In genomic region chr3:56761023-56761422, GRCh38 we compare ENCODE assay signal across 18 cellular contexts. TPM values are rescaled to one million over a fixed set of nuclear protein-coding genes. Genes with fewer than 3 reads are reported as not detected.
DNase-seq lines count a peak whose midpoint lies in the region; ATAC-seq, FAIRE-seq and TF ChIP-seq lines count a peak whose summit lies in the region.
"Had no signal": no experiment of that assay in that cellular context is flagged by ENCODE, and none has a peak within 500 bp of the region (broad histone marks: within the 10 kb centered on the region; RNA-seq: fewer than 3 reads in every experiment).

No MANE protein-coding gene starts in this region.

- no peak for FAIRE-seq in HepG2 (lab: Jason Lieb, UNC)
- FAIRE-seq: RCC 7860 had no signal

- no peaks in the 10 kb centered on the region for H4K20me1 ChIP-seq in HepG2 (ENCODE audit: insufficient read depth, low read length)

- no peak overlapping the region for H2AFZ ChIP-seq in HepG2 (ENCODE audit: low read length)

- intact Hi-C loops in HepG2 (cut with micrococcal nuclease; ENCODE audit: unreplicated experiment) = no loop called here

- no peak overlapping the region for H3K9ac ChIP-seq in HepG2 (ENCODE audit: insufficient read depth, low read depth, low read length)
- H3K9ac ChIP-seq: KMS-11 had no signal

- WGBS in HepG2 (ENCODE audit: low lambda C conversion rate) = 89% methylated on average over 2 of the region's 2 CpGs

- POLR2A ChIA-PET in activated CD8-positive, alpha-beta T cell treated with anti-CD3 and anti-CD28 coated beads, Interleukin-2, amount 10 ng/mL, durations not matched to agents 7 days and 5 days (lab: Charles Lee) = interaction anchor here (1.8 kb wide), 1 partner anchor 39 kb away, joined by 7 read pairs; no protein-coding TSS in a partner anchor
- POLR2A ChIA-PET in HepG2 (lab: Yijun Ruan, JAX) = no interaction called here

- TF ChIP-seq POLR2A in HepG2 (IDR thresholded peaks at IDR 0.05; ENCODE audit: insufficient read depth in 1 of 2, low read depth in 2 of 2, low read length in 2 of 2) = no peak

- no peaks in the 10 kb centered on the region for H3K9me3 ChIP-seq in HepG2 (ENCODE audit: low read length)
- H3K9me3 ChIP-seq: BE2C had no signal

- H3K4me3 Mint-ChIP-seq in activated T-cell treated with anti-CD3 and anti-CD28 coated beads, Interleukin-2, amount 50 U/mL, for 24 hours = no peak overlapping the region
- H3K4me3 Mint-ChIP-seq in activated T-cell treated with anti-CD3 and anti-CD28 coated beads, Interleukin-2, amount 50 U/mL, for 4 hours = no peak overlapping the region
- H3K4me3 Mint-ChIP-seq in activated CD8-positive, alpha-beta T cell treated with anti-CD3 and anti-CD28 coated beads, Interleukin-2, amount 10 ng/mL, durations not matched to agents 7 days and 5 days = no peak overlapping the region
- H3K4me3 Mint-ChIP-seq in stimulated activated memory B cell treated with anti-CD40 and anti-IgM and Interleukin-4, amounts not matched to agents 10 μg/mL and 1 μg/mL and 100 μg/mL, for 72 hours = no peak overlapping the region
- H3K4me3 Mint-ChIP-seq: HFFc6 had no signal

- TF ChIP-seq EP300 in HepG2 (IDR thresholded peaks at IDR 0.05; ENCODE audit: low read depth in 2 of 2, low read length in 2 of 2) (no peak), HepG2 (CRISPR knock-in tag; IDR thresholded peaks at IDR 0.05; ENCODE audit: borderline replicate concordance) (no peak)

- in situ Hi-C loops in HepG2 (cut with HindIII; ENCODE audit: extremely low pct_ligation_motif_present, low pct_unique_long_range_greater_than_20kb) = no loop called here

- no TSS peak for BruUV-seq in HepG2 (replicated peaks; lab: Mats Ljungman, UMichigan)

- no peaks in the 10 kb centered on the region for H3K27me3 ChIP-seq in HepG2 (ENCODE audit: control insufficient read depth in 1 of 2, insufficient read depth in 2 of 2, low read length in 2 of 2)
- H3K27me3 ChIP-seq: BE2C had no signal

- peaks cover 77% of the 10 kb centered on the region for H3K36me3 Mint-ChIP-seq in activated T-cell treated with anti-CD3 and anti-CD28 coated beads, Interleukin-2, amount 50 U/mL, for 24 hours (ENCODE audit: low read depth)
- peaks cover 46% of the 10 kb centered on the region for H3K36me3 Mint-ChIP-seq in activated T-cell treated with anti-CD3 and anti-CD28 coated beads, Interleukin-2, amount 50 U/mL, for 4 hours (ENCODE audit: insufficient read depth)
- H3K36me3 Mint-ChIP-seq in activated CD8-positive, alpha-beta T cell treated with anti-CD3 and anti-CD28 coated beads, Interleukin-2, amount 10 ng/mL, durations not matched to agents 7 days and 5 days (ENCODE audit: low read depth) = peaks cover 78% of the 10 kb centered on the region
- peaks cover 20% of the 10 kb centered on the region for H3K36me3 Mint-ChIP-seq in stimulated activated memory B cell treated with anti-CD40 and anti-IgM and Interleukin-4, amounts not matched to agents 10 μg/mL and 1 μg/mL and 100 μg/mL, for 72 hours

- H3K4me1 ChIP-seq in HepG2 (ENCODE audit: insufficient read depth, low read length) = peaks cover 19% of the 10 kb centered on the region

- peak overlapping the region; percentile 45 for H3K27ac Mint-ChIP-seq in activated T-cell treated with anti-CD3 and anti-CD28 coated beads, Interleukin-2, amount 50 U/mL, for 24 hours
- H3K27ac Mint-ChIP-seq in activated CD8-positive, alpha-beta T cell treated with anti-CD3 and anti-CD28 coated beads, Interleukin-2, amount 10 ng/mL, durations not matched to agents 7 days and 5 days = peak overlapping the region; percentile 28
- H3K27ac Mint-ChIP-seq in stimulated activated memory B cell treated with anti-CD40 and anti-IgM and Interleukin-4, amounts not matched to agents 10 μg/mL and 1 μg/mL and 100 μg/mL, for 72 hours = peak overlapping the region; percentile 49
- H3K27ac Mint-ChIP-seq: HFFc6 had no signal

- H3K27me3 Mint-ChIP-seq in activated T-cell treated with anti-CD3 and anti-CD28 coated beads, Interleukin-2, amount 50 U/mL, for 24 hours = no peaks in the 10 kb centered on the region
- H3K27me3 Mint-ChIP-seq in activated T-cell treated with anti-CD3 and anti-CD28 coated beads, Interleukin-2, amount 50 U/mL, for 4 hours (ENCODE audit: low read depth) = no peaks in the 10 kb centered on the region
- H3K27me3 Mint-ChIP-seq in activated CD8-positive, alpha-beta T cell treated with anti-CD3 and anti-CD28 coated beads, Interleukin-2, amount 10 ng/mL, durations not matched to agents 7 days and 5 days (ENCODE audit: low read depth) = no peaks in the 10 kb centered on the region
- H3K27me3 Mint-ChIP-seq in stimulated activated memory B cell treated with anti-CD40 and anti-IgM and Interleukin-4, amounts not matched to agents 10 μg/mL and 1 μg/mL and 100 μg/mL, for 72 hours = no peaks in the 10 kb centered on the region

- no peak overlapping the region for H3K27ac ChIP-seq in HepG2 (ENCODE audit: extremely low read length, insufficient read depth, low read length)
- H3K27ac ChIP-seq: KMS-11 had no signal

- H3K4me3 ChIP-seq in HepG2 (replicated peaks in 1 of 3; ENCODE audit: insufficient read depth in 1 of 3, low read depth in 2 of 3, low read length in 3 of 3) = no peak overlapping the region

- no peak for DNase-seq in activated T-cell treated with anti-CD3 and anti-CD28 coated beads, Interleukin-2, amount 50 U/mL, for 24 hours
- DNase-seq in activated T-cell treated with anti-CD3 and anti-CD28 coated beads, Interleukin-2, amount 50 U/mL, for 4 hours = no peak
- no peak for DNase-seq in activated CD8-positive, alpha-beta T cell treated with anti-CD3 and anti-CD28 coated beads, Interleukin-2, amount 10 ng/mL, durations not matched to agents 7 days and 5 days
- peak; percentile 56 for DNase-seq in myocyte (ENCODE audit: low read depth)
- DNase-seq in foreskin melanocyte = no peak
- no peak for DNase-seq in activated gamma-delta T cell treated with Interleukin-2 at 50 U/mL for 16 hours
- DNase-seq in HepG2 (ENCODE audit: low spot score) = no peak
- DNase-seq: 8988T, BE2C, EL, HFFc6, NCI-H1092, NCI-H226, NCI-H526 treated with DMSO at 0.1 percent for 48 hours, SHP77 had no signal

- no peak for TF ChIP-seq CTCF in HepG2 (CRISPR knock-in tag; IDR thresholded peaks at IDR 0.05)

- peaks cover 87% of the 10 kb centered on the region for H3K4me1 Mint-ChIP-seq in activated T-cell treated with anti-CD3 and anti-CD28 coated beads, Interleukin-2, amount 50 U/mL, for 24 hours (ENCODE audit: low read depth)
- peaks cover 76% of the 10 kb centered on the region for H3K4me1 Mint-ChIP-seq in activated T-cell treated with anti-CD3 and anti-CD28 coated beads, Interleukin-2, amount 50 U/mL, for 4 hours (ENCODE audit: low read depth)
- peaks cover 80% of the 10 kb centered on the region for H3K4me1 Mint-ChIP-seq in activated CD8-positive, alpha-beta T cell treated with anti-CD3 and anti-CD28 coated beads, Interleukin-2, amount 10 ng/mL, durations not matched to agents 7 days and 5 days (ENCODE audit: low read depth)
- peaks cover 38% of the 10 kb centered on the region for H3K4me1 Mint-ChIP-seq in stimulated activated memory B cell treated with anti-CD40 and anti-IgM and Interleukin-4, amounts not matched to agents 10 μg/mL and 1 μg/mL and 100 μg/mL, for 72 hours

- CTCF ChIA-PET in activated CD8-positive, alpha-beta T cell treated with anti-CD3 and anti-CD28 coated beads, Interleukin-2, amount 10 ng/mL, durations not matched to agents 7 days and 5 days (lab: Charles Lee) = interaction anchor here (1.0 to 4.2 kb wide), 3 partner anchors 23 to 39 kb away, joined by 4 to 43 read pairs (median 4); partner anchors contain the start of gene ARHGEF3
- CTCF ChIA-PET in HepG2 (lab: Yijun Ruan, JAX; ENCODE audit: low intra/inter-chr PET ratio, low total read pairs) = no interaction called here

- peaks cover 2% of the 10 kb centered on the region for H3K79me2 ChIP-seq in HepG2 (ENCODE audit: insufficient read depth, low read length)

- no peak for ATAC-seq in activated T-cell treated with anti-CD3 and anti-CD28 coated beads, Interleukin-2, amount 50 U/mL, for 4 hours
- no peak for ATAC-seq in activated CD8-positive, alpha-beta T cell treated with anti-CD3 and anti-CD28 coated beads, Interleukin-2, amount 10 ng/mL, durations not matched to agents 7 days and 5 days
- ATAC-seq in stimulated activated memory B cell treated with anti-CD40 and anti-IgM and Interleukin-4, amounts not matched to agents 10 μg/mL and 1 μg/mL and 100 μg/mL, for 72 hours = no peak
- no peak for ATAC-seq in HepG2

- TF ChIP-seq RAD21 in HepG2 (CRISPR knock-in tag; IDR thresholded peaks at IDR 0.05) = no peak

- H3K9me3 Mint-ChIP-seq in activated T-cell treated with anti-CD3 and anti-CD28 coated beads, Interleukin-2, amount 50 U/mL, for 24 hours = no peaks in the 10 kb centered on the region
- H3K9me3 Mint-ChIP-seq in activated T-cell treated with anti-CD3 and anti-CD28 coated beads, Interleukin-2, amount 50 U/mL, for 4 hours = no peaks in the 10 kb centered on the region
- H3K9me3 Mint-ChIP-seq in activated CD8-positive, alpha-beta T cell treated with anti-CD3 and anti-CD28 coated beads, Interleukin-2, amount 10 ng/mL, durations not matched to agents 7 days and 5 days (ENCODE audit: insufficient read depth) = no peaks in the 10 kb centered on the region
- no peaks in the 10 kb centered on the region for H3K9me3 Mint-ChIP-seq in stimulated activated memory B cell treated with anti-CD40 and anti-IgM and Interleukin-4, amounts not matched to agents 10 μg/mL and 1 μg/mL and 100 μg/mL, for 72 hours
- H3K9me3 Mint-ChIP-seq: HFFc6 had no signal

- peaks cover 0 to 2% of the 10 kb centered on the region in 2 experiments; a peak in 2 of 5 replicates for H3K36me3 ChIP-seq in HepG2 (replicated peaks in 1 of 2; ENCODE audit: control insufficient read depth in 1 of 2, insufficient read depth in 2 of 2, low read length in 2 of 2)
- H3K36me3 ChIP-seq: BE2C had no signal

- no peak overlapping the region for H3K4me2 ChIP-seq in HepG2 (ENCODE audit: low read depth, low read length)
- H3K4me2 ChIP-seq: KMS-11 had no signal

RNA-seq across cellular contexts. Expression of gene ARHGEF3, which starts 40.7 kb away (rescaled TPM):
- 10 to 100 TPM; 42.4 to 53.9 (median 44.7) TPM for total RNA-seq in activated T-cell treated with anti-CD3 and anti-CD28 coated beads, Interleukin-2, amount 50 U/mL, for 4 hours
- total RNA-seq in activated CD8-positive, alpha-beta T cell treated with anti-CD3 and anti-CD28 coated beads, Interleukin-2, amount 10 ng/mL, durations not matched to agents 7 days and 5 days = 100 to 1,000 TPM in 1 of 2 experiments, 10 to 100 TPM in 1; 94.6 to 101 TPM
- total RNA-seq in myocyte = 16.8 and 18.7 TPM in 2 replicates
- polyA plus RNA-seq in myocyte (2012) = 3.6 TPM
- total RNA-seq in HepG2 (2016; rRNA removed; fragmentation: Illumina TruSeq; extraction: Trizol) = 23.1 and 32.8 TPM in 2 replicates
- 4.0 TPM in 2 replicates for total RNA-seq in HepG2 (2016; cell fraction: cytosol; rRNA removed; fragmentation: Illumina TruSeq; extraction: Trizol; ENCODE audit: low read depth)
- 21.8 and 28.1 TPM in 2 replicates for total RNA-seq in HepG2 (2016; cell fraction: insoluble cytoplasmic fraction; rRNA removed; fragmentation: Illumina TruSeq; extraction: Trizol)
- 17.0 and 18.1 TPM in 2 replicates for total RNA-seq in HepG2 (2016; cell fraction: membrane; rRNA removed; fragmentation: Illumina TruSeq; extraction: Trizol)
- 24.9 and 26.4 TPM in 2 replicates for total RNA-seq in HepG2 (2016; cell fraction: nucleus; rRNA removed; fragmentation: Illumina TruSeq; extraction: Trizol)
- polyA plus RNA-seq in HepG2 (2011; rRNA removed) = 10.3 and 14.8 TPM in 2 replicates
- 9.2 and 9.4 TPM in 2 replicates for polyA plus RNA-seq in HepG2 (2011; cell fraction: cytosol; rRNA removed)
- polyA plus RNA-seq in HepG2 (2011; cell fraction: nucleus; rRNA removed) = 10.3 and 12.6 TPM in 2 replicates
- polyA plus RNA-seq in HepG2 (2012) = 9.0 and 10.3 TPM in 2 replicates
- polyA plus RNA-seq in HepG2 (2016; cell fraction: cytosol; fragmentation: Illumina TruSeq; extraction: Trizol; ENCODE audit: low read depth) = 2.0 and 2.2 TPM in 2 replicates
- 29.1 and 30.2 TPM in 2 replicates for polyA plus RNA-seq in HepG2 (2016; cell fraction: insoluble cytoplasmic fraction; fragmentation: Illumina TruSeq; extraction: Trizol; ENCODE audit: low read depth)
- 7.6 and 8.1 TPM in 2 replicates for polyA plus RNA-seq in HepG2 (2016; cell fraction: membrane; fragmentation: Illumina TruSeq; extraction: Trizol; ENCODE audit: low read depth)
- polyA plus RNA-seq in HepG2 (2016; cell fraction: nucleus; fragmentation: Illumina TruSeq; extraction: Trizol; ENCODE audit: insufficient read depth, low read depth) = 19.5 and 19.8 TPM in 2 replicates
- 11.4 and 21.5 TPM in 2 replicates for polyA minus RNA-seq in HepG2 (2011; rRNA and poly(A)+ RNA removed; ENCODE audit: low replicate concordance)
- polyA minus RNA-seq in HepG2 (2011; cell fraction: cytosol; rRNA and poly(A)+ RNA removed) = 14.4 and 17.7 TPM in 2 replicates
- 21.6 and 31.8 TPM in 2 replicates for polyA minus RNA-seq in HepG2 (2011; cell fraction: nucleus; rRNA and poly(A)+ RNA removed)
